Comparison of ENCODE assay signal across 8 cellular contexts in genomic region chr2:219402665-219403515, GRCh38. TPM values are rescaled to one million over a fixed set of nuclear protein-coding genes. Genes with fewer than 3 reads are reported as not detected.
DNase-seq lines count a peak whose midpoint lies in the region; ATAC-seq and TF ChIP-seq lines count a peak whose summit lies in the region.

No MANE protein-coding gene starts in this region.

- H3K9me3 Mint-ChIP-seq in activated naive CD8-positive, alpha-beta T cell treated with anti-CD3 and anti-CD28 coated beads, Interleukin-2, amount 50 U/mL, for 24 hours = no peaks in the 10 kb centered on the region

- peak; percentile 96 for TF ChIP-seq CTCF in DND-41 (IDR thresholded peaks at IDR 0.05; ENCODE audit: borderline replicate concordance, extremely low read depth, low read length, poor library complexity, severe bottlenecking)

- H3K36me3 Mint-ChIP-seq in activated naive CD8-positive, alpha-beta T cell treated with anti-CD3 and anti-CD28 coated beads, Interleukin-2, amount 50 U/mL, for 24 hours (ENCODE audit: low read depth) = no peaks in the 10 kb centered on the region

- no peaks in the 10 kb centered on the region for H3K36me3 ChIP-seq in DND-41 (ENCODE audit: insufficient read depth, low read length)
- H3K36me3 ChIP-seq in GM23248 (ENCODE audit: low read depth) = no peaks in the 10 kb centered on the region

- WGBS in GM23248 (ENCODE audit: low coverage in 1 of 2, low lambda C conversion rate in 2 of 2, missing lambda C conversion rate in 2 of 2), 2 experiments = 20 to 21% methylated on average over 15 of the region's 15 CpGs

- peak; percentile 97 for ATAC-seq in DND-41 (ENCODE audit: insufficient read depth, low read depth)
- ATAC-seq in SK-N-SH treated with all-trans-retinoic acid at 6 μM for 48 hours = peak; percentile 90
- peak; percentile 68 for ATAC-seq in activated naive CD8-positive, alpha-beta T cell treated with anti-CD3 and anti-CD28 coated beads, Interleukin-2, amount 50 U/mL, for 24 hours
- peak; percentile 23 to 36 for ATAC-seq in left cardiac atrium
- no peak for ATAC-seq in GM18520 (IDR thresholded peaks at IDR 0.05; ENCODE audit: unreplicated experiment)

- no peak overlapping the region for H3K4me3 Mint-ChIP-seq in activated naive CD8-positive, alpha-beta T cell treated with anti-CD3 and anti-CD28 coated beads, Interleukin-2, amount 50 U/mL, for 24 hours

- H3K27ac ChIP-seq in DND-41 (ENCODE audit: low read length) (no peak overlapping the region), GM23248 (no peak overlapping the region)

- H3K27me3 ChIP-seq in DND-41 (ENCODE audit: insufficient read depth, low read length, poor library complexity) (peaks cover 5% of the 10 kb centered on the region), GM23248 (replicated peaks; ENCODE audit: insufficient read depth) (no peaks in the 10 kb centered on the region)

- H2AFZ ChIP-seq in DND-41 (ENCODE audit: low read depth, low read length) = no peak overlapping the region
- H2AFZ ChIP-seq in GM23248 = no peak overlapping the region

- no peaks in the 10 kb centered on the region for H3K4me1 ChIP-seq in DND-41 (ENCODE audit: insufficient read depth, low read length)
- peaks cover 26% of the 10 kb centered on the region for H3K4me1 ChIP-seq in GM23248 (ENCODE audit: insufficient read depth)

- H3K9ac ChIP-seq in DND-41 (ENCODE audit: low read depth, low read length) (no peak overlapping the region), GM23248 (no peak overlapping the region)

- in situ Hi-C loops in GM23248 (cut with MboI) = loop anchor here (5.0 kb wide), 1 partner anchor 129 kb away; no protein-coding TSS in a partner anchor

- intact Hi-C loops in left cardiac atrium (cut with DNase I) = loop anchor here (2.0 to 5.0 kb wide), 2 partner anchors 128 to 129 kb away; no protein-coding TSS in a partner anchor

- H3K4me2 ChIP-seq in DND-41 (ENCODE audit: insufficient read depth, low read length) = no peak overlapping the region
- H3K4me2 ChIP-seq in GM23248 (ENCODE audit: unreplicated experiment) = no peak overlapping the region

- no peaks in the 10 kb centered on the region for H3K27me3 Mint-ChIP-seq in activated naive CD8-positive, alpha-beta T cell treated with anti-CD3 and anti-CD28 coated beads, Interleukin-2, amount 50 U/mL, for 24 hours

- H3K9me3 ChIP-seq in DND-41 (ENCODE audit: insufficient read depth, low read length, severe bottlenecking) (no peaks in the 10 kb centered on the region), GM23248 (ENCODE audit: low read depth) (no peaks in the 10 kb centered on the region)

- peaks cover 18% of the 10 kb centered on the region for H3F3A ChIP-seq in GM23248 (ENCODE audit: insufficient read depth)

- H3K27ac Mint-ChIP-seq in activated naive CD8-positive, alpha-beta T cell treated with anti-CD3 and anti-CD28 coated beads, Interleukin-2, amount 50 U/mL, for 24 hours = no peak overlapping the region

- H3K4me1 Mint-ChIP-seq in activated naive CD8-positive, alpha-beta T cell treated with anti-CD3 and anti-CD28 coated beads, Interleukin-2, amount 50 U/mL, for 24 hours = no peaks in the 10 kb centered on the region

- H3K4me3 ChIP-seq in DND-41 (ENCODE audit: low read depth in 1 of 2, low read length in 2 of 2) = no peak overlapping the region
- H3K4me3 ChIP-seq in GM23248 = no peak overlapping the region

- H3K9me2 ChIP-seq in GM23248 (ENCODE audit: insufficient read depth) = no peaks in the 10 kb centered on the region

- DNase-seq in DND-41 = peak; percentile 70
- peak; percentile 95 for DNase-seq in GM23248
- peak; percentile 85 for DNase-seq in NAMALWA (ENCODE audit: low spot score)
- peak; percentile 48 for DNase-seq in activated naive CD8-positive, alpha-beta T cell treated with anti-CD3 and anti-CD28 coated beads, Interleukin-2, amount 50 U/mL, for 24 hours
- DNase-seq in left cardiac atrium = peak; percentile 81
- DNase-seq in putamen (ENCODE audit: low spot score) = peak; percentile 79

- H4K20me1 ChIP-seq in DND-41 (ENCODE audit: insufficient read depth, low read length) (no peaks in the 10 kb centered on the region), GM23248 (ENCODE audit: insufficient read depth) (no peaks in the 10 kb centered on the region)

- H3K79me2 ChIP-seq in DND-41 (ENCODE audit: insufficient read depth, low read length) (no peaks in the 10 kb centered on the region), GM23248 (ENCODE audit: insufficient read depth) (no peaks in the 10 kb centered on the region)

TF ChIP-seq in SK-N-SH treated with all-trans-retinoic acid at 6 μM for 48 hours, 23 proteins besides CTCF, POLR2A, EP300 and RAD21:
- TF ChIP-seq ESRRG (CRISPR knock-in tag; IDR thresholded peaks at IDR 0.05) = no peak
- TF ChIP-seq OSR1 (CRISPR knock-in tag; IDR thresholded peaks at IDR 0.05) = no peak
- TF ChIP-seq ZNF565 (CRISPR knock-in tag; conservative IDR thresholded peaks at IDR 0.05; ENCODE audit: low read depth) = no peak
- TF ChIP-seq GLIS3 (CRISPR knock-in tag; IDR thresholded peaks at IDR 0.05) = no peak
- TF ChIP-seq CREB5 (CRISPR knock-in tag; IDR thresholded peaks at IDR 0.05; ENCODE audit: low read depth) = no peak
- TF ChIP-seq ZFP3 (CRISPR knock-in tag; IDR thresholded peaks at IDR 0.05) = no peak
- no peak for TF ChIP-seq ARNTL (CRISPR knock-in tag; IDR thresholded peaks at IDR 0.05; ENCODE audit: borderline replicate concordance, low read depth)
- TF ChIP-seq BACH2 (CRISPR knock-in tag; IDR thresholded peaks at IDR 0.05; ENCODE audit: borderline replicate concordance) = no peak

RNA-seq across cellular contexts. Expression of gene DNPEP, which starts 15.2 kb away (rescaled TPM):
- total RNA-seq in GM23248 (2014; rRNA removed; shearing (Covaris generic)) = 79.8 and 84.5 TPM in 2 replicates
- polyA plus RNA-seq in GM23248 (2016; fragmentation: Nextera tagmentation; extraction: Ambion mirVana) = 54.5 and 57.5 TPM in 2 replicates
- total RNA-seq in left cardiac atrium = 10 to 100 TPM; 52.6 to 70.5 TPM

RNA-seq across cellular contexts. Expression of gene DES, which starts 15.3 kb away (rescaled TPM):
- 0.51 and 2.7 TPM in 2 replicates for total RNA-seq in GM23248 (2014; rRNA removed; shearing (Covaris generic))
- polyA plus RNA-seq in GM23248 (2016; fragmentation: Nextera tagmentation; extraction: Ambion mirVana) = 0.75 and 1.1 TPM in 2 replicates
- 1,000 to 10,000 TPM; 5,895 to 7,519 TPM for total RNA-seq in left cardiac atrium

RNA-seq across cellular contexts. Expression of gene SPEG, which starts 31.8 kb away (rescaled TPM):
- total RNA-seq in GM23248 (2014; rRNA removed; shearing (Covaris generic)) = 26.5 and 32.1 TPM in 2 replicates
- polyA plus RNA-seq in GM23248 (2016; fragmentation: Nextera tagmentation; extraction: Ambion mirVana) = 6.8 and 9.4 TPM in 2 replicates
- total RNA-seq in left cardiac atrium = 10 to 100 TPM; 94.6 to 94.9 TPM

Comparison
In these comparisons a context has a peak if more than half of its experiments do, and no peak if none do; other contexts are left out.
1. RNA of gene DES, which starts 15.3 kb away (total RNA-seq): 5,895 to 7,519 TPM in left cardiac atrium; 0.51 to 2.7 TPM in GM23248; every median in the first group is over 1,000 times any median in the second.
2. Peak in every context shown above with its lines, with median percentiles within 50 percentile points of each other: DNase-seq.